Comparison of ENCODE assay signal across 8 cellular contexts in the genomic region with DNA sequence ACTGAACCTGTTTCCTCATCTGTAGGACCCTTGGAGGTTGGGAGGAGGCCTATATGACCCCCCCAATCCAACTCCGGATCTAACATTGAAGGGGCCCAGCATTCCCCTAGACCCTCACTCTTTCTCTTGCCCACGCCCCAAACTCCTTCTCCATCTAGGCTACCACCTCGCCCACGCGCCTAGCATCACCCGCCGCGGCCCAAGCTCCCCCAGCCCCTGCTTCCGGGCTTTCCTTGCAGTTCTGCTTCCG. TPM values are rescaled to one million over a fixed set of nuclear protein-coding genes. Genes with fewer than 3 reads are reported as not detected.
A peak's percentile ranks its signal among the peaks of the same experiment; 100 is the strongest.
DNase-seq lines count a peak whose midpoint lies in the region; ATAC-seq and TF ChIP-seq lines count a peak whose summit lies in the region.

No MANE protein-coding gene starts in this region.

- H4K20me1 ChIP-seq in OCI-LY1 (ENCODE audit: insufficient read depth, low read length) = no peaks in the 10 kb centered on the region

- H3K4me1 ChIP-seq in OCI-LY1 (ENCODE audit: insufficient read depth, low read length, severe bottlenecking) = peaks cover 15% of the 10 kb centered on the region

- no peak overlapping the region for H2AFZ ChIP-seq in OCI-LY1 (ENCODE audit: low read length)

- peak overlapping the region; percentile 20 for H3K27ac ChIP-seq in OCI-LY1 (ENCODE audit: low read depth, low read length, poor library complexity, severe bottlenecking)

- H3K36me3 ChIP-seq in OCI-LY1 (ENCODE audit: insufficient read depth, low read length) = no peaks in the 10 kb centered on the region

- H3K4me3 ChIP-seq in OCI-LY1 (ENCODE audit: low read depth, low read length, poor library complexity, severe bottlenecking) = peak overlapping the region; percentile 83
- peak overlapping the region; percentile 60 for H3K4me3 ChIP-seq in astrocyte of the spinal cord (ENCODE audit: low read depth, low read length)

- no peaks in the 10 kb centered on the region for H3K9me2 ChIP-seq in OCI-LY1 (ENCODE audit: low read depth, low read length)

- H3F3A ChIP-seq in OCI-LY1 (ENCODE audit: insufficient read depth, low read length) = no peaks in the 10 kb centered on the region

- in situ Hi-C loops in astrocyte of the spinal cord (cut with HindIII; ENCODE audit: low sequenced_read_pairs) = no loop called here

- DNase-seq in astrocyte of the spinal cord (ENCODE audit: low read depth, low spot score) (no peak), medulla oblongata (ENCODE audit: extremely low spot score) (peak; percentile 27), UCSD-AML1 (lab: John Stamatoyannopoulos, UW; ENCODE audit: unreplicated experiment) (no peak), left lobe of liver (ENCODE audit: low spot score) (no peak), iPS-NIHi11 (ENCODE audit: low spot score) (no peak)
- DNase-seq in stimulated activated CD8-positive, alpha-beta memory T cell treated with anti-CD3 and anti-CD28 coated beads, Interleukin-7, amount 100 ng/mL, for 24 hours (ENCODE audit: low read depth) = peak; percentile 33

- no peaks in the 10 kb centered on the region for H3K9me3 ChIP-seq in OCI-LY1 (ENCODE audit: low read length)

- peak; percentile 30 for ATAC-seq in GM21423 (IDR thresholded peaks at IDR 0.05; ENCODE audit: unreplicated experiment)
- no peak for ATAC-seq in left lobe of liver

- H3K27me3 ChIP-seq in OCI-LY1 (ENCODE audit: insufficient read depth, low read length) = no peaks in the 10 kb centered on the region

- peak overlapping the region; percentile 87 for H3K4me2 ChIP-seq in OCI-LY1 (ENCODE audit: low read length)

- TF ChIP-seq CTCF in OCI-LY1 (IDR thresholded peaks at IDR 0.05; ENCODE audit: low read length) (no peak), astrocyte of the spinal cord (IDR thresholded peaks at IDR 0.05; ENCODE audit: low read depth, low read length) (no peak)

- peaks cover 25% of the 10 kb centered on the region for H3K79me2 ChIP-seq in OCI-LY1 (ENCODE audit: insufficient read depth, low read length)

- H3K9ac ChIP-seq in OCI-LY1 (ENCODE audit: low read length) = peak overlapping the region; percentile 84

RNA-seq across cellular contexts. Expression of gene CERS5, which starts 0.5 kb away (rescaled TPM):
- total RNA-seq in left lobe of liver = 6.5 TPM

RNA-seq across cellular contexts. Expression of gene COX14, which starts 54.7 kb away (rescaled TPM):
- total RNA-seq in left lobe of liver = 57.0 TPM

Comparison
In these comparisons a context has a peak if more than half of its experiments do, and no peak if none do; other contexts are left out.
1. DNase-seq: peak in medulla oblongata (single experiment) and stimulated activated CD8-positive, alpha-beta memory T cell treated with anti-CD3 and anti-CD28 coated beads, Interleukin-7, amount 100 ng/mL, for 24 hours (single experiment); none in astrocyte of the spinal cord (single experiment), UCSD-AML1 (single experiment), left lobe of liver (single experiment) and iPS-NIHi11 (single experiment).